30 cellular contexts compared by ENCODE assay signal in genomic region chr11:91243630-91244029, GRCh38.
DNase-seq lines count a peak whose midpoint lies in the region; ATAC-seq and TF ChIP-seq lines count a peak whose summit lies in the region.
"Had no signal": no experiment of that assay in that cellular context is flagged by ENCODE, and none has a peak within 500 bp of the region (broad histone marks: within the 10 kb centered on the region; RNA-seq: fewer than 3 reads in every experiment).

No MANE protein-coding gene starts in this region.

- H3K27ac ChIP-seq in IMR-90 (ENCODE audit: insufficient read depth, low read length) (no peak overlapping the region), left lung (no peak overlapping the region)
- H3K27ac ChIP-seq: cardiac muscle cell, coronary artery, HL-60, left ventricle myocardium inferior, PC-9, sigmoid colon had no signal

- no peak overlapping the region for H2AK9ac ChIP-seq in IMR-90 (replicated peaks; ENCODE audit: low read depth, low read length, poor library complexity)

- no peak overlapping the region for H2AFZ ChIP-seq in IMR-90 (replicated peaks; ENCODE audit: low read length, poor library complexity)
- H2AFZ ChIP-seq: PC-9 had no signal

- no peak overlapping the region for H2AK5ac ChIP-seq in IMR-90 (ENCODE audit: low read depth, low read length)

- no peaks in the 10 kb centered on the region for H4K20me1 ChIP-seq in IMR-90 (ENCODE audit: insufficient read depth, low read length)

- H3K23ac ChIP-seq in IMR-90 (ENCODE audit: low read depth, low read length) = no peak overlapping the region

- no peaks in the 10 kb centered on the region for H3K4me1 ChIP-seq in IMR-90 (ENCODE audit: control insufficient read depth, insufficient read depth, low read length)
- no peaks in the 10 kb centered on the region for H3K4me1 ChIP-seq in left lung
- H3K4me1 ChIP-seq: left ventricle myocardium inferior had no signal

- H3K27me3 Mint-ChIP-seq in type B pancreatic cell = no peaks in the 10 kb centered on the region

- ATAC-seq in IMR-90 (ENCODE audit: low read depth) (no peak), left lung (peak; percentile 49), HG02642 (IDR thresholded peaks at IDR 0.05; ENCODE audit: poor library complexity, unreplicated experiment) (no peak)

- H3K4me2 ChIP-seq in IMR-90 (ENCODE audit: low read depth, low read length) = no peak overlapping the region

- no peak for DNase-seq in IMR-90
- DNase-seq in NCI-H526 treated with DMSO at 0.1 percent for 48 hours (lab: John Stamatoyannopoulos, UW) = peak; percentile 54
- peak; percentile 20 to 57 for DNase-seq in cardiac fibroblast (ENCODE audit: low read depth in 2 of 2)
- DNase-seq in left lung = no peak
- no peak for DNase-seq in GM19238 (ENCODE audit: insufficient read length, low spot score)
- no peak for DNase-seq in DMS53 treated with DMSO at 0.1 percent for 48 hours (lab: John Stamatoyannopoulos, UW; ENCODE audit: unreplicated experiment)
- DNase-seq in type B pancreatic cell (ENCODE audit: extremely low spot score, unreplicated experiment) = no peak
- DNase-seq: activated CD4-positive, CD25-positive, alpha-beta regulatory T cell; activated naive CD4-positive, alpha-beta T cell treated with Interleukin-2 at 50 U/mL for 16 hours; DMS79 treated with DMSO at 0.1 percent for 48 hours; effector memory CD4-positive, alpha-beta T cell; foreskin melanocyte; hypothalamus; left ventricle myocardium inferior; mesendoderm; NCI-H2081; NCI-H345; NCI-H82; PC-9; SHP77; sigmoid colon; stimulated activated CD4-positive, alpha-beta T cell treated with anti-CD3 and anti-CD28 coated beads, Interleukin-15, amount 100 ng/mL, for 24 hours; stimulated activated naive CD4-positive, alpha-beta T cell; T1000 had no signal

- no peak overlapping the region for H3K18ac ChIP-seq in IMR-90 (ENCODE audit: low read depth, low read length)

- H3K56ac ChIP-seq in IMR-90 (ENCODE audit: extremely low read depth, insufficient read depth, low read length) = no peak overlapping the region

- H3K4me3 ChIP-seq in IMR-90 (ENCODE audit: insufficient read depth, low read depth, low read length) = no peak overlapping the region
- no peak overlapping the region for H3K4me3 ChIP-seq in cardiac fibroblast (replicated peaks in 1 of 2; ENCODE audit: low read depth in 2 of 2, low read length in 2 of 2)
- no peak overlapping the region for H3K4me3 ChIP-seq in left lung
- H3K4me3 ChIP-seq: cardiac muscle cell, coronary artery, left ventricle myocardium inferior, PC-9, sigmoid colon had no signal

- no peak overlapping the region for H3K27ac Mint-ChIP-seq in type B pancreatic cell
- H3K27ac Mint-ChIP-seq: CD14-positive monocyte, progenitor cell of endocrine pancreas had no signal

- in situ Hi-C loops in IMR-90 (cut with MboI; ENCODE audit: low sequenced_read_pairs) = no loop called here

- H2BK120ac ChIP-seq in IMR-90 (ENCODE audit: low read depth, low read length) = no peak overlapping the region

- dilution Hi-C loops in IMR-90 (cut with HindIII; ENCODE audit: low sequenced_read_pairs, unreplicated experiment) = no loop called here

- H3K4me1 Mint-ChIP-seq in type B pancreatic cell (ENCODE audit: unreplicated experiment) = no peaks in the 10 kb centered on the region
- H3K4me1 Mint-ChIP-seq: CD14-positive monocyte had no signal

- WGBS in IMR-90 (ENCODE audit: extremely low coverage in 2 of 2, insufficient read length in 1 of 2), 2 experiments = no CpG with 5 or more reads among the region's 2 CpGs

- H3K36me3 Mint-ChIP-seq in type B pancreatic cell = no peaks in the 10 kb centered on the region
- H3K36me3 Mint-ChIP-seq: CD14-positive monocyte had no signal

- H3K9me3 Mint-ChIP-seq in type B pancreatic cell = no peaks in the 10 kb centered on the region
- H3K9me3 Mint-ChIP-seq: CD14-positive monocyte had no signal

- TF ChIP-seq RAD21 in IMR-90 (IDR thresholded peaks at IDR 0.05; ENCODE audit: low read length) = no peak

- no peaks in the 10 kb centered on the region for H3K9me1 ChIP-seq in IMR-90 (ENCODE audit: insufficient read depth, low read length)

- no peak overlapping the region for H3K4ac ChIP-seq in IMR-90 (ENCODE audit: low read depth, low read length)

- H4K5ac ChIP-seq in IMR-90 (ENCODE audit: low read depth, low read length) = no peak overlapping the region

- no peak overlapping the region for H2BK5ac ChIP-seq in IMR-90 (ENCODE audit: low read depth, low read length, poor library complexity, severe bottlenecking)

- H3K79me1 ChIP-seq in IMR-90 (ENCODE audit: low read depth in 1 of 2, low read length in 2 of 2) = no peaks in the 10 kb centered on the region

- H4K91ac ChIP-seq in IMR-90 (ENCODE audit: insufficient read depth, low read depth, low read length) = no peak overlapping the region

- H3K4me3 Mint-ChIP-seq in type B pancreatic cell = no peak overlapping the region
- H3K4me3 Mint-ChIP-seq: CD14-positive monocyte had no signal

- TF ChIP-seq POLR2A in IMR-90 (IDR thresholded peaks at IDR 0.05; ENCODE audit: low read depth, low read length) = no peak

- H3K9ac ChIP-seq in IMR-90 (ENCODE audit: low read depth, low read length) = no peak overlapping the region

- CTCF ChIA-PET in IMR-90 (lab: Yijun Ruan, JAX) = no interaction called here

- TF ChIP-seq CTCF in IMR-90 (conservative IDR thresholded peaks at IDR 0.05; ENCODE audit: low read depth, low read length) (no peak), cardiac fibroblast (IDR thresholded peaks at IDR 0.05; ENCODE audit: low read depth, low read length) (no peak), left lung (IDR thresholded peaks at IDR 0.05) (no peak), type B pancreatic cell (conservative IDR thresholded peaks at IDR 0.05) (no peak)

- H4K8ac ChIP-seq in IMR-90 (ENCODE audit: low read depth in 2 of 2, low read length in 2 of 2) = no peak overlapping the region

- H3K27me3 ChIP-seq in IMR-90 (ENCODE audit: control insufficient read depth, insufficient read depth, low read length) (no peaks in the 10 kb centered on the region), left lung (no peaks in the 10 kb centered on the region)
- H3K27me3 ChIP-seq: cardiac muscle cell, sigmoid colon had no signal

- H3K14ac ChIP-seq in IMR-90 (replicated peaks; ENCODE audit: low read depth, low read length) = no peak overlapping the region

- no peak overlapping the region for H2BK15ac ChIP-seq in IMR-90 (ENCODE audit: low read depth, low read length)

- intact Hi-C loops in IMR-90 (cut with micrococcal nuclease) = no loop called here
- intact Hi-C loops in left lung (cut with DNase I) = no loop called here

- no TSS peak for BruUV-seq in IMR-90 (replicated peaks; lab: Mats Ljungman, UMichigan)

- no peak overlapping the region for H2BK20ac ChIP-seq in IMR-90 (ENCODE audit: low read depth, low read length)

- no peaks in the 10 kb centered on the region for H3K9me3 ChIP-seq in IMR-90 (ENCODE audit: control insufficient read depth, insufficient read depth, low read length)
- H3K9me3 ChIP-seq in left lung = no peaks in the 10 kb centered on the region
- H3K9me3 ChIP-seq: left ventricle myocardium inferior, sigmoid colon had no signal

- POLR2A ChIA-PET in IMR-90 (lab: Charles Lee; ENCODE audit: unreplicated experiment) = no interaction called here

- no peaks in the 10 kb centered on the region for H3K36me3 ChIP-seq in IMR-90 (ENCODE audit: control insufficient read depth, insufficient read depth, low read length)
- no peaks in the 10 kb centered on the region for H3K36me3 ChIP-seq in left lung
- H3K36me3 ChIP-seq: cardiac muscle cell, left ventricle myocardium inferior, sigmoid colon had no signal

TF ChIP-seq in IMR-90, 13 proteins besides CTCF, POLR2A, EP300 and RAD21:
- TF ChIP-seq, protein P1, sequence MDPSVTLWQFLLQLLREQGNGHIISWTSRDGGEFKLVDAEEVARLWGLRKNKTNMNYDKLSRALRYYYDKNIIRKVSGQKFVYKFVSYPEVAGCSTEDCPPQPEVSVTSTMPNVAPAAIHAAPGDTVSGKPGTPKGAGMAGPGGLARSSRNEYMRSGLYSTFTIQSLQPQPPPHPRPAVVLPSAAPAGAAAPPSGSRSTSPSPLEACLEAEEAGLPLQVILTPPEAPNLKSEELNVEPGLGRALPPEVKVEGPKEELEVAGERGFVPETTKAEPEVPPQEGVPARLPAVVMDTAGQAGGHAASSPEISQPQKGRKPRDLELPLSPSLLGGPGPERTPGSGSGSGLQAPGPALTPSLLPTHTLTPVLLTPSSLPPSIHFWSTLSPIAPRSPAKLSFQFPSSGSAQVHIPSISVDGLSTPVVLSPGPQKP (IDR thresholded peaks at IDR 0.05; ENCODE audit: borderline replicate concordance, low read depth, low read length) = no peak
- TF ChIP-seq, protein P2, sequence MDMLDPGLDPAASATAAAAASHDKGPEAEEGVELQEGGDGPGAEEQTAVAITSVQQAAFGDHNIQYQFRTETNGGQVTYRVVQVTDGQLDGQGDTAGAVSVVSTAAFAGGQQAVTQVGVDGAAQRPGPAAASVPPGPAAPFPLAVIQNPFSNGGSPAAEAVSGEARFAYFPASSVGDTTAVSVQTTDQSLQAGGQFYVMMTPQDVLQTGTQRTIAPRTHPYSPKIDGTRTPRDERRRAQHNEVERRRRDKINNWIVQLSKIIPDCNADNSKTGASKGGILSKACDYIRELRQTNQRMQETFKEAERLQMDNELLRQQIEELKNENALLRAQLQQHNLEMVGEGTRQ (IDR thresholded peaks at IDR 0.05; ENCODE audit: low read depth, low read length) = no peak
- TF ChIP-seq RCOR1 (IDR thresholded peaks at IDR 0.05; ENCODE audit: insufficient replicate concordance, low read length) (no peak), MXI1 (IDR thresholded peaks at IDR 0.05; ENCODE audit: borderline replicate concordance, low read depth, low read length) (no peak), CEBPB (IDR thresholded peaks at IDR 0.05; ENCODE audit: low read depth, low read length) (peak; percentile 77)
TF ChIP-seq in IMR-90: peak in this region for 1.

Comparison
In these comparisons a context has a peak if more than half of its experiments do, and no peak if none do; other contexts are left out.
1. DNase-seq: peak in NCI-H526 treated with DMSO at 0.1 percent for 48 hours (single experiment) and cardiac fibroblast (2 of 2); none in IMR-90 (single experiment), left lung (0 of 2), GM19238 (single experiment), DMS53 treated with DMSO at 0.1 percent for 48 hours (single experiment) and type B pancreatic cell (single experiment).